8 cellular contexts compared by ENCODE assay signal in the genomic region with DNA sequence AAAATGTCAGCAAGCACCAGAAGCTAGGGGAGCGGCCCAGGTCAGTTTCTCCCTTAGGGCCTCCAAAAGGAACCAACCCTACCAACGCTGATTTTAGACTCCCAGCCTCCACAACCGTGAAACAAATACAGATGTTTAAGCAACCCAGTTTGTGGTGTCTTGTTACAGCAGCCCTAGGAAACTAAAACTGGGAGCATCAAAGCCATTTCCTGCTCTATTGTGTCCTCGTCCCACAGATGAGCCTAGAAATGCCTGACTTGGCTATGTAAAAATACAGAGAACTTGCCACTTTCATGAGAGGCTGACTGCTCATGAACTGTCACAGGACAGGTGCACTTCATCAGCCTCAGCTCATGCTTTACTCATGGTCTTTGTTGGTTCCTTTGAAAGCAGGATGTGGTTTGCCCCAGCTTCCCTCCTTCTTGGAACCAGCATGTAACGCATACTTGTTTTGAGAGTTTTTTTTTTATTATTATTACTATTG.
DNase-seq lines count a peak whose midpoint lies in the region; ATAC-seq and TF ChIP-seq lines count a peak whose summit lies in the region.

No MANE protein-coding gene starts in this region.

- H3K79me2 ChIP-seq in fibroblast of lung (ENCODE audit: control insufficient read depth, insufficient read depth, low read length), result no peaks in the 10 kb centered on the region

- H3K4me1 ChIP-seq in fibroblast of lung (ENCODE audit: control insufficient read depth, extremely low read depth, insufficient read depth, low read length), result peaks cover 16% of the 10 kb centered on the region

- H2AFZ ChIP-seq in fibroblast of lung (ENCODE audit: low read length), result peak overlapping the region; percentile 1

- peak overlapping the region; percentile 90 for H3K27ac ChIP-seq in fibroblast of lung (ENCODE audit: insufficient read depth, low read length)

- peak overlapping the region; percentile 41 for H3K9ac ChIP-seq in fibroblast of lung (ENCODE audit: insufficient read depth, low read length)

- H3K4me3 ChIP-seq in GM06990 (replicated peaks; ENCODE audit: low read depth, low read length) (no peak overlapping the region), fibroblast of lung (replicated peaks in 1 of 4; ENCODE audit: control extremely low read depth in 1 of 4, insufficient read depth in 1 of 4, low read depth in 3 of 4, low read length in 4 of 4) (no peak overlapping the region)

- peak overlapping the region; percentile 29 for H3K4me2 ChIP-seq in fibroblast of lung (ENCODE audit: extremely low read depth, insufficient read depth, low read length)

- no peaks in the 10 kb centered on the region for H3K36me3 ChIP-seq in GM06990 (ENCODE audit: control insufficient read depth, insufficient read depth, low read length)
- no peaks in the 10 kb centered on the region for H3K36me3 ChIP-seq in fibroblast of lung (ENCODE audit: control insufficient read depth, insufficient read depth, low read length)

- H3K27me3 ChIP-seq in GM06990 (replicated peaks; ENCODE audit: control insufficient read depth, insufficient read depth, low read length) (no peaks in the 10 kb centered on the region), fibroblast of lung (ENCODE audit: control insufficient read depth, insufficient read depth, low read length) (no peaks in the 10 kb centered on the region)

- peak; percentile 85 for ATAC-seq in GM21786 (IDR thresholded peaks at IDR 0.05; ENCODE audit: unreplicated experiment)

- no peaks in the 10 kb centered on the region for H3K9me3 ChIP-seq in fibroblast of lung (ENCODE audit: control insufficient read depth, insufficient read depth, low read depth, low read length)

- no peaks in the 10 kb centered on the region for H4K20me1 ChIP-seq in fibroblast of lung (ENCODE audit: control insufficient read depth, extremely low read depth, insufficient read depth, low read length)

- TF ChIP-seq CTCF in GM06990 (IDR thresholded peaks at IDR 0.05; ENCODE audit: insufficient read depth, low read length, poor library complexity, severe bottlenecking) (no peak), fibroblast of lung (conservative IDR thresholded peaks at IDR 0.05 in 1 of 2, IDR thresholded peaks at IDR 0.05 in 1 of 2; ENCODE audit: low read depth in 1 of 2, low read length in 2 of 2) (no peak)

- DNase-seq in GM06990 (ENCODE audit: extremely low read depth, insufficient read length) (peak; percentile 85), M059J (ENCODE audit: low read depth) (peak; percentile 80), fibroblast of lung (ENCODE audit: low read depth in 2 of 2) (peak; percentile 98 to 99), NCI-H1694 treated with DMSO at 0.1 percent for 48 hours (lab: John Stamatoyannopoulos, UW) (no peak), NCI-H2107 treated with DMSO at 0.1 percent for 48 hours (lab: John Stamatoyannopoulos, UW; ENCODE audit: unreplicated experiment) (no peak)
- peak; percentile 60 to 76 for DNase-seq in activated CD4-positive, alpha-beta T cell treated with anti-CD3 and anti-CD28 coated beads, Interleukin-2, amount 50 U/mL, for 48 hours
- peak; percentile 55 for DNase-seq in stimulated activated CD4-positive, alpha-beta T cell treated with anti-CD3 and anti-CD28 coated beads, Interleukin-4, amount 100 ng/mL, for 1 hour

Comparison
In these comparisons a context has a peak if more than half of its experiments do, and no peak if none do; other contexts are left out.
1. DNase-seq: peak in GM06990 (single experiment), M059J (single experiment), activated CD4-positive, alpha-beta T cell treated with anti-CD3 and anti-CD28 coated beads, Interleukin-2, amount 50 U/mL, for 48 hours (2 of 2), fibroblast of lung (2 of 2) and stimulated activated CD4-positive, alpha-beta T cell treated with anti-CD3 and anti-CD28 coated beads, Interleukin-4, amount 100 ng/mL, for 1 hour (single experiment); none in NCI-H1694 treated with DMSO at 0.1 percent for 48 hours (single experiment) and NCI-H2107 treated with DMSO at 0.1 percent for 48 hours (single experiment).